Comparison of ENCODE assay signal across 17 cellular contexts in the genomic region with DNA sequence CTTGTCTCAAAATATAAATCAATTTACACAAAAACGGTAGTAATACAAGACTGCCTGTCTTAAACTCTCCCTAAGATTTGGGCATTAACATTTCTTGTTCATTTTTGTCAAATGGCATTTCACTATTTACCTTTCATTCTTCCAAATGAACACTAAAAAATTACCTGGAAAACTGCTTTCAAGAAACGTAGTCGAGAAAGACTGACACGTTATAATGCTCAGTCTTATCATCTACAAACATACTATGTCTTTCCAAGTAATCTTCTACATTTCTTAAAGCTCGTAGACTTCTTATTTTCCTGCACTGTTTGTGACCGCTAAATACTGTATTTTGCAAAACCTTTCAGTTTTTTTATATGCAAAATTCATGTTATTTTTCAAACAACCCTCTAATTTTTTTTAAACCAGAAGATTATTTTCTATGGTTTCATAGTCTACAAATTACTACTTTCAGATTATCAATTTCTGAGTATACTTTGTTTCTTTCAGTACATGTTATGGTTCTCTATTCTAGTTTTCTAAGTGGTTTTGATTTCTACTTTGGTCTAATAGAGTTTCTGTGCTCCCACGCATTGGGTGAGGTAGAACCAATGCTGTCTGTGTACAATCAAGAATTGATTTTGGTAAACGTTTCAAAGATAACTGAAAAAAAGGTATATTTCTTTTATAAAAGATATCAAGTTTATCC.
DNase-seq lines count a peak whose midpoint lies in the region; ATAC-seq, FAIRE-seq and TF ChIP-seq lines count a peak whose summit lies in the region.
"Had no signal": no experiment of that assay in that cellular context is flagged by ENCODE, and none has a peak within 500 bp of the region (broad histone marks: within the 10 kb centered on the region; RNA-seq: fewer than 3 reads in every experiment).

No MANE protein-coding gene starts in this region.

- DNase-seq in D721Med (ENCODE audit: insufficient read length, low spot score) (no peak), GM03348 (ENCODE audit: low spot score) (no peak), cortex of kidney (lab: John Stamatoyannopoulos, UW) (no peak), left colon (no peak)
- DNase-seq in activated effector memory CD4-positive, alpha-beta T cell treated with Interleukin-2 at 50 U/mL for 16 hours, result no peak
- DNase-seq: activated CD4-positive, alpha-beta T cell treated with anti-CD3 and anti-CD28 coated beads, Interleukin-2, amount 50 U/mL, for 1 hour; CD4-positive, alpha-beta T cell; colonic mucosa; heart left ventricle; kidney glomerular epithelial cell; NCI-H748 treated with DMSO at 0.1 percent for 48 hours; posterior cingulate gyrus; stomach had no signal

- intact Hi-C loops in left colon (cut with DNase I, micrococcal nuclease), result no loop called here

- TF ChIP-seq CTCF in D721Med (IDR thresholded peaks at IDR 0.05; ENCODE audit: insufficient read depth, missing control alignments), result no peak

- FAIRE-seq in D721Med (lab: Jason Lieb, UNC), result peak; percentile 66
- FAIRE-seq: G401.6 had no signal

- ATAC-seq in GM19043 (IDR thresholded peaks at IDR 0.05; ENCODE audit: low read depth, unreplicated experiment) (peak; percentile 70), HG02623 (IDR thresholded peaks at IDR 0.05; ENCODE audit: unreplicated experiment) (peak; percentile 82), HG03442 (IDR thresholded peaks at IDR 0.05; ENCODE audit: unreplicated experiment) (peak; percentile 73), left colon (no peak)
- ATAC-seq: heart left ventricle had no signal
